20 cellular contexts compared by ENCODE assay signal in genomic region chr11:75997273-75997552, GRCh38.
DNase-seq lines count a peak whose midpoint lies in the region; ATAC-seq and TF ChIP-seq lines count a peak whose summit lies in the region.
"Had no signal": no experiment of that assay in that cellular context is flagged by ENCODE, and none has a peak within 500 bp of the region (broad histone marks: within the 10 kb centered on the region; RNA-seq: fewer than 3 reads in every experiment).

No MANE protein-coding gene starts in this region.

- ATAC-seq in SK-N-SH treated with all-trans-retinoic acid at 6 μM for 48 hours (peak; percentile 76), HG03469 (IDR thresholded peaks at IDR 0.05; ENCODE audit: unreplicated experiment) (no peak), HG03139 (IDR thresholded peaks at IDR 0.05; ENCODE audit: unreplicated experiment) (no peak)
- ATAC-seq: A549 had no signal

- H3K4me1 Mint-ChIP-seq in HFFc6 (ENCODE audit: low read depth) (0 out of 2 replicates have a peak, but pooled peaks cover 11% of the 10 kb centered on the region), nephron (peaks cover 29% of the 10 kb centered on the region)

- peaks cover 16% of the 10 kb centered on the region for H3K36me3 Mint-ChIP-seq in HFFc6 (ENCODE audit: low read depth)
- peaks cover 40% of the 10 kb centered on the region for H3K36me3 Mint-ChIP-seq in nephron (ENCODE audit: low read depth)

- H3K27me3 Mint-ChIP-seq in HFFc6 (ENCODE audit: insufficient read depth) (no peaks in the 10 kb centered on the region), nephron (ENCODE audit: low read depth) (no peaks in the 10 kb centered on the region)
- H3K27me3 Mint-ChIP-seq: CD4-positive, alpha-beta memory T cell had no signal

- TF ChIP-seq CTCF in HFFc6 (IDR thresholded peaks at IDR 0.05) (no peak), nephron (IDR thresholded peaks at IDR 0.05; ENCODE audit: unreplicated experiment in 3 of 3) (no peak)

- H3K4me3 Mint-ChIP-seq in HFFc6 (no peak overlapping the region), nephron (no peak overlapping the region)
- H3K4me3 Mint-ChIP-seq: CD4-positive, alpha-beta memory T cell had no signal

- peak; percentile 30 for DNase-seq in HFFc6
- DNase-seq in SKM-1 treated with dmso at 0.1 percent for 144 hours (lab: John Stamatoyannopoulos, UW; ENCODE audit: unreplicated experiment): no peak
- DNase-seq in islet precursor cell: no peak
- DNase-seq: 8988T; ACHN; AML-193; BE2C; C1 segment of cervical spinal cord; Calu3; CD4-positive, alpha-beta memory T cell; COR-L47; DMS53; DMS79 treated with DMSO at 0.1 percent for 48 hours; GF-D8; GOT3 had no signal

- H3K9me3 Mint-ChIP-seq in HFFc6: peaks cover 7% of the 10 kb centered on the region
- peaks cover 23% of the 10 kb centered on the region for H3K9me3 Mint-ChIP-seq in nephron

- no peak overlapping the region for H3K27ac Mint-ChIP-seq in HFFc6
- H3K27ac Mint-ChIP-seq in nephron: peak overlapping the region; percentile 12 to 88 (median 68)
- H3K27ac Mint-ChIP-seq: CD4-positive, alpha-beta memory T cell had no signal

TF ChIP-seq in SK-N-SH treated with all-trans-retinoic acid at 6 μM for 48 hours, 23 proteins besides CTCF, POLR2A, EP300 and RAD21:
- TF ChIP-seq ARNTL (CRISPR knock-in tag; IDR thresholded peaks at IDR 0.05; ENCODE audit: borderline replicate concordance, low read depth): no peak
- TF ChIP-seq POU6F1 (CRISPR knock-in tag; IDR thresholded peaks at IDR 0.05; ENCODE audit: borderline replicate concordance, low read depth): no peak
- no peak for TF ChIP-seq TCF4 (CRISPR knock-in tag; IDR thresholded peaks at IDR 0.05; ENCODE audit: borderline replicate concordance)
- no peak for TF ChIP-seq PATZ1 (CRISPR knock-in tag; IDR thresholded peaks at IDR 0.05; ENCODE audit: borderline replicate concordance)
- TF ChIP-seq BACH2 (CRISPR knock-in tag; IDR thresholded peaks at IDR 0.05; ENCODE audit: borderline replicate concordance): no peak
- TF ChIP-seq CSDC2 (CRISPR knock-in tag; IDR thresholded peaks at IDR 0.05): no peak
- no peak for TF ChIP-seq ZNF70 (CRISPR knock-in tag; IDR thresholded peaks at IDR 0.05)
- no peak for TF ChIP-seq PPARA (CRISPR knock-in tag; IDR thresholded peaks at IDR 0.05; ENCODE audit: borderline replicate concordance)
- TF ChIP-seq RARB (CRISPR knock-in tag; IDR thresholded peaks at IDR 0.05): no peak
- TF ChIP-seq TOX (CRISPR knock-in tag; IDR thresholded peaks at IDR 0.05; ENCODE audit: borderline replicate concordance): no peak
- TF ChIP-seq OSR1 (CRISPR knock-in tag; IDR thresholded peaks at IDR 0.05): no peak
- TF ChIP-seq GLIS3 (CRISPR knock-in tag; IDR thresholded peaks at IDR 0.05): no peak
- TF ChIP-seq ZFP30 (CRISPR knock-in tag; IDR thresholded peaks at IDR 0.05): no peak
- TF ChIP-seq ISL1 (CRISPR knock-in tag; IDR thresholded peaks at IDR 0.05): no peak
- no peak for TF ChIP-seq CREB5 (CRISPR knock-in tag; IDR thresholded peaks at IDR 0.05; ENCODE audit: low read depth)
- TF ChIP-seq ESRRG (CRISPR knock-in tag; IDR thresholded peaks at IDR 0.05): no peak
- no peak for TF ChIP-seq CSRNP3 (CRISPR knock-in tag; IDR thresholded peaks at IDR 0.05)
- no peak for TF ChIP-seq ZFP3 (CRISPR knock-in tag; IDR thresholded peaks at IDR 0.05)
